8 cellular contexts compared by ENCODE assay signal in genomic region chr4:109302366-109303140, GRCh38. TPM values are rescaled to one million over a fixed set of nuclear protein-coding genes. Genes with fewer than 3 reads are reported as not detected.
DNase-seq lines count a peak whose midpoint lies in the region; ATAC-seq and TF ChIP-seq lines count a peak whose summit lies in the region.

Gene COL25A1 (minus strand): TSS chr4:109302658.

- no peak within 1 kb of the TSS for H4K91ac ChIP-seq in IMR-90 (ENCODE audit: insufficient read depth, low read depth, low read length)

- TF ChIP-seq RAD21 in IMR-90 (IDR thresholded peaks at IDR 0.05; ENCODE audit: low read length) = no peak

- H3K4me3 ChIP-seq in AG09309 (ENCODE audit: control insufficient read depth, low read depth, low read length) (peak within 1 kb of the TSS; percentile 32), IMR-90 (ENCODE audit: insufficient read depth, low read depth, low read length) (peak within 1 kb of the TSS; percentile 44), duodenal mucosa (ENCODE audit: low read depth in 1 of 2, low read length in 2 of 2) (peak within 1 kb of the TSS; percentile 49 to 69), lower leg skin (ENCODE audit: low read depth, poor library complexity, severe bottlenecking) (peak within 1 kb of the TSS; percentile 40)

- no peak within 1 kb of the TSS for H4K8ac ChIP-seq in IMR-90 (ENCODE audit: low read depth in 2 of 2, low read length in 2 of 2)

- H4K5ac ChIP-seq in IMR-90 (ENCODE audit: low read depth, low read length) = no peak within 1 kb of the TSS

- H2BK120ac ChIP-seq in IMR-90 (ENCODE audit: low read depth, low read length) = no peak within 1 kb of the TSS

- dilution Hi-C loops in IMR-90 (cut with HindIII; ENCODE audit: low sequenced_read_pairs, unreplicated experiment) = no loop called here

- H3K79me1 ChIP-seq in IMR-90 (ENCODE audit: low read depth in 1 of 2, low read length in 2 of 2) = no peaks in the 10 kb centered on the region

- no peak within 1 kb of the TSS for H2BK20ac ChIP-seq in IMR-90 (ENCODE audit: low read depth, low read length)

- H3K23ac ChIP-seq in IMR-90 (ENCODE audit: low read depth, low read length) = peak within 1 kb of the TSS; percentile 9; the same call in 1 of the 2 replicates

- H2AK5ac ChIP-seq in IMR-90 (ENCODE audit: low read depth, low read length) = no peak within 1 kb of the TSS

- H3K27me3 Mint-ChIP-seq in Calu3 (ENCODE audit: unreplicated experiment) = peaks cover 21% of the 10 kb centered on the region

- H3K14ac ChIP-seq in IMR-90 (replicated peaks; ENCODE audit: low read depth, low read length) = no peak within 1 kb of the TSS

- no peak within 1 kb of the TSS for H3K4ac ChIP-seq in IMR-90 (ENCODE audit: low read depth, low read length)

- H3K4me2 ChIP-seq in IMR-90 (ENCODE audit: low read depth, low read length) = peak within 1 kb of the TSS; percentile 94

- no peak within 1 kb of the TSS for H3K4me3 Mint-ChIP-seq in Calu3 (ENCODE audit: low read depth, unreplicated experiment)

- no peak within 1 kb of the TSS for H2BK5ac ChIP-seq in IMR-90 (ENCODE audit: low read depth, low read length, poor library complexity, severe bottlenecking)

- H3K4me1 ChIP-seq in IMR-90 (ENCODE audit: control insufficient read depth, insufficient read depth, low read length) (no peaks in the 10 kb centered on the region), duodenal mucosa (ENCODE audit: control insufficient read depth in 1 of 2, insufficient read depth in 2 of 2, low read length in 2 of 2) (peaks cover 0 to 15% of the 10 kb centered on the region in 2 donors)

- DNase-seq in AG09309 (ENCODE audit: low read depth) (no peak), IMR-90 (peak; percentile 16), lower leg skin (ENCODE audit: low spot score in 2 of 2) (peak in 1 of 2 donors; percentile 84), Calu3 (no peak)
- peak; percentile 41 for DNase-seq in activated CD4-positive, alpha-beta T cell treated with anti-CD3 and anti-CD28 coated beads for 48 hours
- peak in 2 of 3 experiments; percentile 17 to 43 for DNase-seq in stimulated activated CD4-positive, alpha-beta T cell treated with anti-CD3 and anti-CD28 coated beads, TNF-alpha, amount 100 ng/mL, for 24 hours (ENCODE audit: low read depth in 3 of 3)

- H2AK9ac ChIP-seq in IMR-90 (replicated peaks; ENCODE audit: low read depth, low read length, poor library complexity) = no peak within 1 kb of the TSS

- H3K27me3 ChIP-seq in IMR-90 (ENCODE audit: control insufficient read depth, insufficient read depth, low read length) (peaks cover 36% of the 10 kb centered on the region), duodenal mucosa (ENCODE audit: control insufficient read depth in 1 of 2, insufficient read depth in 2 of 2, low read length in 2 of 2) (peaks cover 33 to 53% of the 10 kb centered on the region in 2 donors)

- H3K9me1 ChIP-seq in IMR-90 (ENCODE audit: insufficient read depth, low read length) = no peaks in the 10 kb centered on the region

- ATAC-seq in IMR-90 (ENCODE audit: low read depth) (peak; percentile 75), HG03097 (IDR thresholded peaks at IDR 0.05; ENCODE audit: low FRiP score, unreplicated experiment) (no peak)

- H3K9me3 ChIP-seq in IMR-90 (ENCODE audit: control insufficient read depth, insufficient read depth, low read length) = peaks cover 5% of the 10 kb centered on the region; the same call in 1 of the 2 replicates
- H3K9me3 ChIP-seq in duodenal mucosa (ENCODE audit: control insufficient read depth in 1 of 2, low read length in 2 of 2) = no peaks in the 10 kb centered on the region

- no peaks in the 10 kb centered on the region for H3K36me3 Mint-ChIP-seq in Calu3 (ENCODE audit: insufficient read depth, unreplicated experiment)

- H3K27ac Mint-ChIP-seq in Calu3 (ENCODE audit: unreplicated experiment) = no peak within 1 kb of the TSS

- in situ Hi-C loops in IMR-90 (cut with MboI; ENCODE audit: low sequenced_read_pairs) = no loop called here

- WGBS in IMR-90 (ENCODE audit: extremely low coverage in 2 of 2, insufficient read length in 1 of 2), 2 experiments = 1% methylated on average over 15 of the region's 75 CpGs; no CpG with 5 or more reads in 1 of the 2 experiments
- WGBS in lower leg skin, 2 donors = 1% methylated on average over 74 to 75 of the region's 75 CpGs

- H3K9ac ChIP-seq in IMR-90 (ENCODE audit: low read depth, low read length) = no peak within 1 kb of the TSS
- no peak within 1 kb of the TSS for H3K9ac ChIP-seq in duodenal mucosa (ENCODE audit: low read depth in 1 of 2, low read length in 2 of 2)

- no peak within 1 kb of the TSS for H3K56ac ChIP-seq in IMR-90 (ENCODE audit: extremely low read depth, insufficient read depth, low read length)

- H3K18ac ChIP-seq in IMR-90 (ENCODE audit: low read depth, low read length) = no peak within 1 kb of the TSS

- intact Hi-C loops in IMR-90 (cut with micrococcal nuclease) = no loop called here
- intact Hi-C loops in lower leg skin (cut with DNase I; ENCODE audit: low total_unique reads) = no loop called here
- intact Hi-C loops in Calu3 (cut with micrococcal nuclease; ENCODE audit: unreplicated experiment) = no loop called here

- BruUV-seq in IMR-90 (replicated peaks; lab: Mats Ljungman, UMichigan) (no TSS peak), Calu3 (replicated peaks; lab: Mats Ljungman, UMichigan) (no TSS peak)

- H2AFZ ChIP-seq in IMR-90 (replicated peaks; ENCODE audit: low read length, poor library complexity) = peak within 1 kb of the TSS; percentile 77

- POLR2A ChIA-PET in IMR-90 (lab: Charles Lee; ENCODE audit: unreplicated experiment) = no interaction called here

- TF ChIP-seq POLR2A in IMR-90 (IDR thresholded peaks at IDR 0.05; ENCODE audit: low read depth, low read length) (no peak), lower leg skin (IDR thresholded peaks at IDR 0.05) (no peak)

- H3K36me3 ChIP-seq in IMR-90 (ENCODE audit: control insufficient read depth, insufficient read depth, low read length) (no peaks in the 10 kb centered on the region), duodenal mucosa (ENCODE audit: control insufficient read depth in 1 of 2, insufficient read depth in 2 of 2, low read length in 2 of 2) (no peaks in the 10 kb centered on the region)

- CTCF ChIA-PET in IMR-90 (lab: Yijun Ruan, JAX) (no interaction called here), Calu3 (lab: Charles Lee) (no interaction called here)

- peaks cover 3% of the 10 kb centered on the region for H3K9me3 Mint-ChIP-seq in Calu3 (ENCODE audit: low read depth, unreplicated experiment)

- H3K27ac ChIP-seq in IMR-90 (ENCODE audit: insufficient read depth, low read length) = no peak within 1 kb of the TSS
- H3K27ac ChIP-seq in duodenal mucosa (ENCODE audit: low read depth, low read length) = no peak within 1 kb of the TSS

- no peak within 1 kb of the TSS for H2BK15ac ChIP-seq in IMR-90 (ENCODE audit: low read depth, low read length)

- H4K20me1 ChIP-seq in IMR-90 (ENCODE audit: insufficient read depth, low read length) = no peaks in the 10 kb centered on the region

- H3K4me1 Mint-ChIP-seq in Calu3 (ENCODE audit: low read depth, unreplicated experiment) = peaks cover 7% of the 10 kb centered on the region

- TF ChIP-seq CTCF in AG09309 (IDR thresholded peaks at IDR 0.05; ENCODE audit: control insufficient read depth, insufficient read depth, low read depth, low read length, missing control alignments) (no peak), IMR-90 (conservative IDR thresholded peaks at IDR 0.05; ENCODE audit: low read depth, low read length) (no peak), lower leg skin (IDR thresholded peaks at IDR 0.05) (no peak), Calu3 (IDR thresholded peaks at IDR 0.05; ENCODE audit: unreplicated experiment) (no peak)

TF ChIP-seq in IMR-90, 13 proteins besides CTCF, POLR2A, EP300 and RAD21:
- TF ChIP-seq RCOR1 (IDR thresholded peaks at IDR 0.05; ENCODE audit: insufficient replicate concordance, low read length) = no peak

RNA-seq across cellular contexts. Expression of gene COL25A1, which starts in this region (rescaled TPM):
- total RNA-seq in IMR-90 (2012; rRNA removed) (under 0.01 TPM in 2 replicates), lower leg skin (1 to 10 TPM in 2 of 4 donors, under 1 TPM in 2; 0.42 to 2.4 (median 1.5) TPM), Calu3 (2022) (not detected in 2 replicates)
- 0.05 TPM in 1 of 2 replicates, not detected in the other for polyA plus RNA-seq in IMR-90 (2012; rRNA removed)
- polyA plus RNA-seq in IMR-90 (2012; cell fraction: cytosol; rRNA removed) = 0.01 TPM in 1 of 2 replicates, not detected in the other
- 0.01 and 0.02 TPM in 2 replicates for polyA plus RNA-seq in IMR-90 (2012; cell fraction: nucleus; rRNA removed; ENCODE audit: low replicate concordance)

Comparison
In these comparisons a context has a peak if more than half of its experiments do, and no peak if none do; other contexts are left out.
1. Peak in DNase-seq, ATAC-seq, H3K4me3 ChIP-seq and H3K4me2 ChIP-seq in IMR-90; RNA of the gene not detected or under 1 TPM.
2. DNase-seq: peak in activated CD4-positive, alpha-beta T cell treated with anti-CD3 and anti-CD28 coated beads for 48 hours (single experiment) and stimulated activated CD4-positive, alpha-beta T cell treated with anti-CD3 and anti-CD28 coated beads, TNF-alpha, amount 100 ng/mL, for 24 hours (2 of 3); none in AG09309 (single experiment) and Calu3 (single experiment).
3. Peak in every context shown above with its lines, with median percentiles within 50 percentile points of each other: H3K4me3 ChIP-seq.